Comparison of ENCODE assay signal across 14 cellular contexts in genomic region chr18:51183372-51184091, GRCh38.
"Had no signal": no experiment of that assay in that cellular context is flagged by ENCODE, and none has a peak within 500 bp of the region (broad histone marks: within the 10 kb centered on the region; RNA-seq: fewer than 3 reads in every experiment).

No MANE protein-coding gene starts in this region.

- H3K9ac ChIP-seq: SK-N-SH had no signal

- H3K27ac ChIP-seq: esophagus muscularis mucosa had no signal

- DNase-seq: activated B cell treated with CpG ODN at 0.5 μM for 24 hours; activated CD4-positive, alpha-beta T cell treated with anti-CD3 and anti-CD28 coated beads, Interleukin-2, amount 50 U/mL, for 4 hours; activated CD8-positive, alpha-beta memory T cell treated with anti-CD3 and anti-CD28 coated beads, Interleukin-2, amount 50 U/mL, for 4 hours; activated effector memory CD4-positive, alpha-beta T cell treated with Interleukin-2 at 50 U/mL for 16 hours; activated naive CD8-positive, alpha-beta T cell treated with anti-CD3 and anti-CD28 coated beads, Interleukin-2, amount 10 ng/mL, durations not matched to agents 7 days and 5 days; aorta; naive thymus-derived CD4-positive, alpha-beta T cell; right cardiac atrium; SK-N-SH; stimulated activated naive B cell treated with anti-CD40 and anti-IgM and Interleukin-4, amounts not matched to agents 10 μg/mL and 1 μg/mL and 100 μg/mL, for 72 hours had no signal

- H3K4me2 ChIP-seq: SK-N-SH had no signal

- H3K9me3 ChIP-seq: esophagus muscularis mucosa, SK-N-SH had no signal

- H3K27me3 Mint-ChIP-seq: activated B cell treated with CpG ODN at 0.5 μM for 24 hours; activated naive CD8-positive, alpha-beta T cell treated with anti-CD3 and anti-CD28 coated beads, Interleukin-2, amount 10 ng/mL, durations not matched to agents 7 days and 5 days; naive thymus-derived CD4-positive, alpha-beta T cell; progenitor cell of endocrine pancreas; stimulated activated naive B cell treated with anti-CD40 and anti-IgM and Interleukin-4, amounts not matched to agents 10 μg/mL and 1 μg/mL and 100 μg/mL, for 72 hours had no signal

- H3K36me3 ChIP-seq: esophagus muscularis mucosa had no signal

- H3K4me3 ChIP-seq: esophagus muscularis mucosa, lung had no signal

- H3K27ac Mint-ChIP-seq: activated B cell treated with CpG ODN at 0.5 μM for 24 hours; activated naive CD8-positive, alpha-beta T cell treated with anti-CD3 and anti-CD28 coated beads, Interleukin-2, amount 10 ng/mL, durations not matched to agents 7 days and 5 days; stimulated activated naive B cell treated with anti-CD40 and anti-IgM and Interleukin-4, amounts not matched to agents 10 μg/mL and 1 μg/mL and 100 μg/mL, for 72 hours; T-helper 1 cell treated with Interleukin-12 subunit alpha and Interleukin-12 subunit beta and Interleukin-4 antibody, amounts not matched to agents 30 μg/mL and 1 μg/mL, for 36 hours had no signal

- H3K9me3 Mint-ChIP-seq: activated B cell treated with CpG ODN at 0.5 μM for 24 hours; activated naive CD8-positive, alpha-beta T cell treated with anti-CD3 and anti-CD28 coated beads, Interleukin-2, amount 10 ng/mL, durations not matched to agents 7 days and 5 days; naive thymus-derived CD4-positive, alpha-beta T cell; stimulated activated naive B cell treated with anti-CD40 and anti-IgM and Interleukin-4, amounts not matched to agents 10 μg/mL and 1 μg/mL and 100 μg/mL, for 72 hours; T-helper 1 cell treated with Interleukin-12 subunit alpha and Interleukin-12 subunit beta and Interleukin-4 antibody, amounts not matched to agents 30 μg/mL and 1 μg/mL, for 36 hours had no signal

- ATAC-seq: naive thymus-derived CD4-positive, alpha-beta T cell; right cardiac atrium; stimulated activated naive B cell treated with anti-CD40 and anti-IgM and Interleukin-4, amounts not matched to agents 10 μg/mL and 1 μg/mL and 100 μg/mL, for 72 hours had no signal

- H3K27me3 ChIP-seq: esophagus muscularis mucosa had no signal

- H3K4me3 Mint-ChIP-seq: activated B cell treated with CpG ODN at 0.5 μM for 24 hours; activated naive CD8-positive, alpha-beta T cell treated with anti-CD3 and anti-CD28 coated beads, Interleukin-2, amount 10 ng/mL, durations not matched to agents 7 days and 5 days; naive thymus-derived CD4-positive, alpha-beta T cell; stimulated activated naive B cell treated with anti-CD40 and anti-IgM and Interleukin-4, amounts not matched to agents 10 μg/mL and 1 μg/mL and 100 μg/mL, for 72 hours; T-helper 1 cell treated with Interleukin-12 subunit alpha and Interleukin-12 subunit beta and Interleukin-4 antibody, amounts not matched to agents 30 μg/mL and 1 μg/mL, for 36 hours had no signal
